ENCODE assay signal across 1 cellular context in genomic region chr17:81396278-81396721, GRCh38.
TF ChIP-seq lines count a peak whose summit lies in the region.

No MANE protein-coding gene starts in this region.

TF ChIP-seq in IMR-90, 13 proteins besides CTCF, POLR2A, EP300 and RAD21:
- TF ChIP-seq USF2 (IDR thresholded peaks at IDR 0.05; ENCODE audit: low read depth, low read length) (no peak), NFE2L2 (IDR thresholded peaks at IDR 0.05; ENCODE audit: low read depth, low read length) (no peak)
